Comparison of ENCODE assay signal across 13 cellular contexts in genomic region chr22:25148149-25148691, GRCh38. TPM values are rescaled to one million over a fixed set of nuclear protein-coding genes. Genes with fewer than 3 reads are reported as not detected.
A peak's percentile ranks its signal among the peaks of the same experiment; 100 is the strongest.
DNase-seq lines count a peak whose midpoint lies in the region; ATAC-seq, FAIRE-seq and TF ChIP-seq lines count a peak whose summit lies in the region.
"Had no signal": no experiment of that assay in that cellular context is flagged by ENCODE, and none has a peak within 500 bp of the region (broad histone marks: within the 10 kb centered on the region; RNA-seq: fewer than 3 reads in every experiment).

No MANE protein-coding gene starts in this region.

- H3K18ac ChIP-seq in trophoblast cell (ENCODE audit: low read length) = no peak overlapping the region

- H2BK5ac ChIP-seq in trophoblast cell (ENCODE audit: low read depth, low read length, poor library complexity) = no peak overlapping the region

- H3K9me3 ChIP-seq in keratinocyte (ENCODE audit: control insufficient read depth, low read depth, low read length) (no peaks in the 10 kb centered on the region), trophoblast cell (ENCODE audit: insufficient read depth, low read depth, low read length) (no peaks in the 10 kb centered on the region)

- no peak overlapping the region for H3K14ac ChIP-seq in trophoblast cell (ENCODE audit: low read length)

- no peak overlapping the region for H3K4me2 ChIP-seq in keratinocyte (ENCODE audit: control insufficient read depth, extremely low read depth, insufficient read depth, low read depth, low read length)
- H3K4me2 ChIP-seq in trophoblast cell (ENCODE audit: low read length) = no peak overlapping the region

- H3K36me3 ChIP-seq in keratinocyte (ENCODE audit: control insufficient read depth in 2 of 2, extremely low read depth in 1 of 2, insufficient read depth in 2 of 2, low read length in 2 of 2) = no peaks in the 10 kb centered on the region
- no peaks in the 10 kb centered on the region for H3K36me3 ChIP-seq in trophoblast cell (ENCODE audit: control insufficient read depth in 1 of 2, insufficient read depth in 2 of 2, low read length in 2 of 2)

- H3K4me3 ChIP-seq in keratinocyte (ENCODE audit: control insufficient read depth in 2 of 3, extremely low read depth in 1 of 3, insufficient read depth in 2 of 3, low read depth in 1 of 3, low read length in 3 of 3) (no peak overlapping the region), trophoblast cell (ENCODE audit: low read depth, low read length) (no peak overlapping the region)
- H3K4me3 ChIP-seq: GM12878, lung had no signal

- no peak for TF ChIP-seq CTCF in keratinocyte (optimal IDR thresholded peaks at IDR 0.05 in 1 of 3, IDR thresholded peaks at IDR 0.05 in 1 of 3, conservative IDR thresholded peaks at IDR 0.05 in 1 of 3; ENCODE audit: extremely low read depth in 1 of 3, insufficient read depth in 2 of 3, low read length in 3 of 3)

- H2BK12ac ChIP-seq in trophoblast cell (ENCODE audit: low read length) = no peak overlapping the region

- H3K79me1 ChIP-seq in trophoblast cell (ENCODE audit: low read length) = no peaks in the 10 kb centered on the region

- H3K9ac ChIP-seq in keratinocyte (ENCODE audit: control insufficient read depth, extremely low read depth, insufficient read depth, low read length) (no peak overlapping the region), trophoblast cell (ENCODE audit: low read length) (no peak overlapping the region)

- H4K20me1 ChIP-seq in keratinocyte (ENCODE audit: control insufficient read depth, extremely low read depth, insufficient read depth, low read length) = peaks cover 6% of the 10 kb centered on the region

- H3K4me1 ChIP-seq in keratinocyte (ENCODE audit: control insufficient read depth, extremely low read depth, insufficient read depth, low read length) = peaks cover 3% of the 10 kb centered on the region
- no peaks in the 10 kb centered on the region for H3K4me1 ChIP-seq in trophoblast cell (ENCODE audit: control insufficient read depth in 1 of 2, insufficient read depth in 2 of 2, low read length in 2 of 2)

- dilution Hi-C loops in keratinocyte (cut with MboI; ENCODE audit: extremely low pct_ligation_motif_present, low sequenced_read_pairs) = no loop called here

- H3K4ac ChIP-seq in trophoblast cell (ENCODE audit: low read depth, low read length) = no peak overlapping the region

- H2AFZ ChIP-seq in keratinocyte (ENCODE audit: control insufficient read depth, low read length) (no peak overlapping the region), trophoblast cell (ENCODE audit: insufficient read depth, low read length, poor library complexity) (no peak overlapping the region)

- DNase-seq in HT-29 (ENCODE audit: low spot score) (peak; percentile 73), astrocyte of the hippocampus (ENCODE audit: low read depth, low spot score) (peak; percentile 32), keratinocyte (ENCODE audit: low read depth, low spot score) (no peak), sciatic nerve (ENCODE audit: low spot score) (no peak), COLO668 (lab: John Stamatoyannopoulos, UW; ENCODE audit: unreplicated experiment) (no peak), trophoblast cell (no peak), activated gamma-delta T cell (lab: John Stamatoyannopoulos, UW) (no peak), NCI-H2171 (lab: John Stamatoyannopoulos, UW) (no peak)
- DNase-seq: activated CD8-positive, alpha-beta T cell treated with anti-CD3 and anti-CD28 coated beads, Interleukin-2, amount 10 ng/mL, durations not matched to agents 7 days and 5 days; CD8-positive, alpha-beta memory T cell had no signal

- H3K27me3 ChIP-seq in keratinocyte (ENCODE audit: control insufficient read depth, extremely low read depth, insufficient read depth, low read length) = no peaks in the 10 kb centered on the region
- H3K27me3 ChIP-seq in trophoblast cell (ENCODE audit: insufficient read depth, low read length) = no peaks in the 10 kb centered on the region

- no peak overlapping the region for H2AK5ac ChIP-seq in trophoblast cell (ENCODE audit: low read length)

- no peak overlapping the region for H4K91ac ChIP-seq in trophoblast cell (ENCODE audit: low read depth, low read length)

- H2BK120ac ChIP-seq in trophoblast cell (ENCODE audit: insufficient read depth, low read length, poor library complexity) = no peak overlapping the region

- FAIRE-seq in keratinocyte (lab: Jason Lieb, UNC) = peak; percentile 79
- FAIRE-seq: GM12878 had no signal

- no peaks in the 10 kb centered on the region for H3K79me2 ChIP-seq in keratinocyte (ENCODE audit: control insufficient read depth, insufficient read depth, low read length)
- H3K79me2 ChIP-seq in trophoblast cell (ENCODE audit: control insufficient read depth, insufficient read depth, low read length, poor library complexity) = no peaks in the 10 kb centered on the region

- peak; percentile 64 for ATAC-seq in sciatic nerve
- ATAC-seq: activated CD8-positive, alpha-beta T cell treated with anti-CD3 and anti-CD28 coated beads, Interleukin-2, amount 10 ng/mL, durations not matched to agents 7 days and 5 days; GM12878 had no signal

- H4K12ac ChIP-seq in trophoblast cell (ENCODE audit: low read depth, low read length) = no peak overlapping the region

- intact Hi-C loops in sciatic nerve (cut with DNase I) = no loop called here

- WGBS in trophoblast cell (ENCODE audit: extremely low coverage, insufficient coverage, insufficient read length) = no CpG with 5 or more reads among the region's 4 CpGs

- no peak overlapping the region for H3K23ac ChIP-seq in trophoblast cell (ENCODE audit: low read length)

- H4K8ac ChIP-seq in trophoblast cell (ENCODE audit: low read depth, low read length) = no peak overlapping the region

- H3K27ac ChIP-seq in keratinocyte (ENCODE audit: control insufficient read depth, insufficient read depth, low read length) = no peak overlapping the region
- H3K27ac ChIP-seq in trophoblast cell (ENCODE audit: low read depth, low read length) = no peak overlapping the region
- H3K27ac ChIP-seq: epithelial cell of prostate had no signal

- H3K9me1 ChIP-seq in keratinocyte (ENCODE audit: control insufficient read depth, extremely low read depth, insufficient read depth, low read length) = no peaks in the 10 kb centered on the region

RNA-seq across cellular contexts. Expression of gene CRYBB3, which starts 51.4 kb away (rescaled TPM):
- 0.46 TPM in 1 of 2 replicates, not detected in the other for total RNA-seq in HT-29 (2014; rRNA removed; shearing (Covaris generic))
- polyA plus RNA-seq in keratinocyte = 0.06 TPM in 1 of 3 replicates, not detected in the others
- polyA plus RNA-seq in keratinocyte (2011; ENCODE audit: low read depth) = not detected
- polyA plus RNA-seq in keratinocyte (2011; cell fraction: cytosol; rRNA removed) = not detected in 2 replicates
- 0.19 and 0.31 TPM in 2 replicates for polyA plus RNA-seq in keratinocyte (2011; cell fraction: nucleus; rRNA removed)
- 0.20 TPM in 1 of 2 replicates, not detected in the other for polyA plus RNA-seq in keratinocyte (2012; ENCODE audit: low replicate concordance)
- not detected in 3 replicates for polyA minus RNA-seq in keratinocyte
- polyA minus RNA-seq in keratinocyte (2011; cell fraction: cytosol; rRNA and poly(A)+ RNA removed) = not detected
- polyA minus RNA-seq in keratinocyte (2011; cell fraction: nucleus; rRNA and poly(A)+ RNA removed) = not detected in 2 replicates
- not detected for total RNA-seq in sciatic nerve
- 0.14 and 0.17 TPM in 2 replicates for polyA plus RNA-seq in trophoblast cell (2013)
- total RNA-seq: activated CD8-positive, alpha-beta T cell treated with anti-CD3 and anti-CD28 coated beads, Interleukin-2, amount 10 ng/mL, durations not matched to agents 7 days and 5 days; GM12878; lung had no signal
- polyA plus RNA-seq: CD8-positive, alpha-beta memory T cell had no signal

Comparison
In these comparisons a context has a peak if more than half of its experiments do, and no peak if none do; other contexts are left out.
1. DNase-seq: peak in HT-29 (single experiment) and astrocyte of the hippocampus (single experiment); none in keratinocyte (single experiment), sciatic nerve (single experiment), COLO668 (single experiment), trophoblast cell (0 of 2), activated gamma-delta T cell (single experiment) and NCI-H2171 (single experiment).